In the genomic region with DNA sequence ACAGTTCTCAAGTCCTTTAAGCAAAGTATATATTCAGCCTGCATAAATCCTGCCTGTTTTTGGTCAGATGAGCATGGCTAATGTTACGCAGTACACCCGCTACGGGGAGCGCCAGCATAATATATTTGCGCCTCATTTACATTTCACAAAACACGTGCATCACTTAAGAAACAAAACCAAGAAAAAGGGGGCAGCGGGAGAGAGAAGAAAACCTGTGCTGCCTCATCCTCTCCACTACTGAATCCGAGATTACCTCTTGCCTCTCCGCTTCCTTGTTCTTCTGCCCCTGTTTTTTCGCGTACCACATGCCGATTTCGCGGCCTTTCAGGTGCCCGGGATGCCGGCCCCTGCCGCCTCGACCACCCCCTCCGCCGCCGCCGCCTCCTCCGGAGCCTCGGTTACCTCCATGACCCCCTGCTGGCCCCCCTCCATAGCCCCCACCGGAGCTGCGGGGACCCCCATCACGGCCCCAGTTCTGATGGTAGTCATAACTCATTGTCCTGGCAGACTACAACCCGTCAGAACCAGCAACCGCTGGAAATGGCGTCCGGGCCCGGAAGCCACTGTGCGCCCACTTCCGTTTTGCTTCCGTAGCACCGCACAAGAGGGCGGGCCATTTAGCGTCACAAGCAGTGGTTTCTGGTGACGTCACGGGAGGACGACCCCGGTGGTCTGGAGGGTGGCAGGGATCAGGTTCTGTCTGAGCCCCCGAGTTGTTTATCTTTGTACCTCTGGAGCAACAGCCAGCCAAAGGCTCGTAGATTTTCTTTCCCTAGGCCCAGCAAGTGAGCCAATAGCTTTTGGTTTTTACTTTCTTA, we compare ENCODE assay signal across 8 cellular contexts. TPM values are rescaled to one million over a fixed set of nuclear protein-coding genes. Genes with fewer than 3 reads are reported as not detected.
A peak's percentile ranks its signal among the peaks of the same experiment; 100 is the strongest.
DNase-seq lines count a peak whose midpoint lies in the region; ATAC-seq and TF ChIP-seq lines count a peak whose summit lies in the region.

A gene with protein sequence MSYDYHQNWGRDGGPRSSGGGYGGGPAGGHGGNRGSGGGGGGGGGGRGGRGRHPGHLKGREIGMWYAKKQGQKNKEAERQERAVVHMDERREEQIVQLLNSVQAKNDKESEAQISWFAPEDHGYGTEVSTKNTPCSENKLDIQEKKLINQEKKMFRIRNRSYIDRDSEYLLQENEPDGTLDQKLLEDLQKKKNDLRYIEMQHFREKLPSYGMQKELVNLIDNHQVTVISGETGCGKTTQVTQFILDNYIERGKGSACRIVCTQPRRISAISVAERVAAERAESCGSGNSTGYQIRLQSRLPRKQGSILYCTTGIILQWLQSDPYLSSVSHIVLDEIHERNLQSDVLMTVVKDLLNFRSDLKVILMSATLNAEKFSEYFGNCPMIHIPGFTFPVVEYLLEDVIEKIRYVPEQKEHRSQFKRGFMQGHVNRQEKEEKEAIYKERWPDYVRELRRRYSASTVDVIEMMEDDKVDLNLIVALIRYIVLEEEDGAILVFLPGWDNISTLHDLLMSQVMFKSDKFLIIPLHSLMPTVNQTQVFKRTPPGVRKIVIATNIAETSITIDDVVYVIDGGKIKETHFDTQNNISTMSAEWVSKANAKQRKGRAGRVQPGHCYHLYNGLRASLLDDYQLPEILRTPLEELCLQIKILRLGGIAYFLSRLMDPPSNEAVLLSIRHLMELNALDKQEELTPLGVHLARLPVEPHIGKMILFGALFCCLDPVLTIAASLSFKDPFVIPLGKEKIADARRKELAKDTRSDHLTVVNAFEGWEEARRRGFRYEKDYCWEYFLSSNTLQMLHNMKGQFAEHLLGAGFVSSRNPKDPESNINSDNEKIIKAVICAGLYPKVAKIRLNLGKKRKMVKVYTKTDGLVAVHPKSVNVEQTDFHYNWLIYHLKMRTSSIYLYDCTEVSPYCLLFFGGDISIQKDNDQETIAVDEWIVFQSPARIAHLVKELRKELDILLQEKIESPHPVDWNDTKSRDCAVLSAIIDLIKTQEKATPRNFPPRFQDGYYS (minus strand): TSS at position 567 of the 818 bp plus-strand sequence. CDS start 71 bp downstream, at position 496.

- CTCF ChIA-PET in PC-9 (lab: Charles Lee), result interaction anchor here (0.6 kb wide), 1 partner anchor 41 kb away, joined by 20 read pairs; no protein-coding TSS in a partner anchor

- POLR2A ChIA-PET in PC-9 (lab: Charles Lee; ENCODE audit: unreplicated experiment), result interaction anchor here (0.6 to 0.9 kb wide), 3 partner anchors 12 to 1282 kb away, joined by 4 to 6 read pairs (median 4); no protein-coding TSS in a partner anchor

- H4K20me1 ChIP-seq in PC-9 (ENCODE audit: insufficient read depth), result peaks cover 24% of the 10 kb centered on the region

- no peaks in the 10 kb centered on the region for H3K27me3 ChIP-seq in PC-9 (ENCODE audit: insufficient read depth, low read depth)
- no peaks in the 10 kb centered on the region for H3K27me3 ChIP-seq in muscle layer of colon (ENCODE audit: control insufficient read depth in 1 of 2, insufficient read depth in 2 of 2, low read length in 2 of 2)

- H3K27ac Mint-ChIP-seq in activated T-cell treated with anti-CD3 and anti-CD28 coated beads, Interleukin-2, amount 50 U/mL, for 24 hours, result peak within 1 kb of the TSS; percentile 99

- peak within 1 kb of the TSS; percentile 71 for H3K27ac ChIP-seq in PC-9
- H3K27ac ChIP-seq in muscle layer of colon (ENCODE audit: low read depth, low read length), result peak within 1 kb of the TSS; percentile 96

- peak within 1 kb of the TSS; percentile 22 for H3K4me3 Mint-ChIP-seq in activated T-cell treated with anti-CD3 and anti-CD28 coated beads, Interleukin-2, amount 50 U/mL, for 24 hours

- H2AFZ ChIP-seq in PC-9, result peak within 1 kb of the TSS; percentile 97

- H3K27me3 Mint-ChIP-seq in activated T-cell treated with anti-CD3 and anti-CD28 coated beads, Interleukin-2, amount 50 U/mL, for 24 hours, result no peaks in the 10 kb centered on the region

- TF ChIP-seq CTCF in PC-9 (conservative IDR thresholded peaks at IDR 0.05), result no peak; the same call in 1 of the 2 replicates

- peaks cover 12% of the 10 kb centered on the region for H3K36me3 Mint-ChIP-seq in activated T-cell treated with anti-CD3 and anti-CD28 coated beads, Interleukin-2, amount 50 U/mL, for 24 hours (ENCODE audit: low read depth)

- H3K4me1 Mint-ChIP-seq in activated T-cell treated with anti-CD3 and anti-CD28 coated beads, Interleukin-2, amount 50 U/mL, for 24 hours (ENCODE audit: low read depth), result peaks cover 31% of the 10 kb centered on the region

- no peaks in the 10 kb centered on the region for H3K9me3 ChIP-seq in PC-9 (ENCODE audit: insufficient read depth, low read depth)
- H3K9me3 ChIP-seq in muscle layer of colon (ENCODE audit: low read length), result no peaks in the 10 kb centered on the region

- no peaks in the 10 kb centered on the region for H3F3A ChIP-seq in PC-9 (ENCODE audit: insufficient read depth, low read depth)

- in situ Hi-C loops in KBM-7 (cut with MboI; ENCODE audit: low pct_unique_long_range_greater_than_20kb, low sequenced_read_pairs), result no loop called here

- H3K79me2 ChIP-seq in PC-9 (ENCODE audit: low read depth), result peaks cover 56% of the 10 kb centered on the region

- peak within 1 kb of the TSS; percentile 86 for H3K4me2 ChIP-seq in PC-9

- H3K36me3 ChIP-seq in PC-9 (ENCODE audit: low read depth) (no peaks in the 10 kb centered on the region), muscle layer of colon (ENCODE audit: insufficient read depth, low read length) (no peaks in the 10 kb centered on the region)

- H3K4me3 ChIP-seq in PC-9 (peak within 1 kb of the TSS; percentile 75), muscle layer of colon (ENCODE audit: low read depth in 1 of 2, low read length in 2 of 2) (peak within 1 kb of the TSS; percentile 94 to 99)

- H3K4me1 ChIP-seq in PC-9 (replicated peaks; ENCODE audit: insufficient read depth) (peaks cover 28% of the 10 kb centered on the region), muscle layer of colon (ENCODE audit: insufficient read depth, low read length) (peaks cover 27% of the 10 kb centered on the region)

- no peaks in the 10 kb centered on the region for H3K9me2 ChIP-seq in PC-9 (ENCODE audit: insufficient read depth)

- peak; percentile 82 for DNase-seq in DMS153 treated with DMSO at 0.1 percent for 48 hours (lab: John Stamatoyannopoulos, UW; ENCODE audit: unreplicated experiment)
- peak; percentile 92 for DNase-seq in KBM-7
- DNase-seq in PC-9, result peak; percentile 73 to 79
- peak; percentile 91 for DNase-seq in activated T-cell treated with anti-CD3 and anti-CD28 coated beads, Interleukin-2, amount 50 U/mL, for 24 hours
- peak; percentile 76 for DNase-seq in stimulated activated CD8-positive, alpha-beta memory T cell treated with anti-CD3 and anti-CD28 coated beads, Interleukin-7, amount 100 ng/mL, for 24 hours (ENCODE audit: low read depth)

- H3K9ac ChIP-seq in muscle layer of colon (ENCODE audit: low read length), result peak within 1 kb of the TSS; percentile 99

- intact Hi-C loops in PC-9 (cut with micrococcal nuclease; ENCODE audit: unreplicated experiment), result loop anchor here (5.0 kb wide), 1 partner anchor 998 kb away; no protein-coding TSS in a partner anchor

- no peaks in the 10 kb centered on the region for H3K9me3 Mint-ChIP-seq in activated T-cell treated with anti-CD3 and anti-CD28 coated beads, Interleukin-2, amount 50 U/mL, for 24 hours

- ATAC-seq in GM21717 (IDR thresholded peaks at IDR 0.05; ENCODE audit: unreplicated experiment), result peak; percentile 97
- ATAC-seq in esophagus mucosa, result peak; percentile 95

- BruUV-seq in PC-9 (replicated peaks; lab: Mats Ljungman, UMichigan), result no TSS peak

RNA-seq across cellular contexts. Expression of the gene that starts here (rescaled TPM):
- total RNA-seq in PC-9 (2021) (64.2 and 87.2 TPM in 2 replicates), esophagus mucosa (41.1 TPM)

Comparison
In these comparisons a context has a peak if more than half of its experiments do, and no peak if none do; other contexts are left out.
1. Peak in every context shown above with its lines: DNase-seq, ATAC-seq, H3K4me3 ChIP-seq and H3K27ac ChIP-seq.